Comparison of ENCODE assay signal across 1 cellular context in the genomic region with DNA sequence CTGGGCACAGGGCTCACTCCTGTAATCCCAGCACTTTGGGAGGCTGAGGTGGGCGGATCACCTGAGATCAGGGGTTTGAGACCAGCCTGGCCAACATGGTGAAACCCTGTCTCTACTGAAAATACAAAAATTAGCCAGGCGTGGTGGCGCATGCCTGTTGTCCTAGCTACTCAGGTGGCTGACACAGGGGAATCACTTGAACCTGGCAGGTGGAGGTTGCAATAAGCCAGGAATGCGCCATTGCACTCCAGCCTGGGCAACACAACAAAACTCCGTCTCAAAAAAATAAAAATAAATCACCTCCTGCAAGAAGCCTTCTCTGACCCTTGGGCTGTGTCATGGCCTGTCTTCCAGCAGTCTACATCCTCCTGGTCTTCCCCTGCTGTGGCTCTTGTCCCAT.
A peak's percentile ranks its signal among the peaks of the same experiment; 100 is the strongest.
TF ChIP-seq lines count a peak whose summit lies in the region.

No MANE protein-coding gene starts in this region.

TF ChIP-seq in HepG2, 621 proteins besides CTCF, POLR2A, EP300 and RAD21:
- TF ChIP-seq CEBPB (IDR thresholded peaks at IDR 0.05; ENCODE audit: borderline replicate concordance, low read depth, low read length): peak; percentile 35; the same call in 1 of the 2 replicates
- 0 out of 2 replicates have a peak, but pooled peaks have one; percentile 41 for TF ChIP-seq ZNF343 (CRISPR knock-in tag; IDR thresholded peaks at IDR 0.05)
- TF ChIP-seq, protein P1, sequence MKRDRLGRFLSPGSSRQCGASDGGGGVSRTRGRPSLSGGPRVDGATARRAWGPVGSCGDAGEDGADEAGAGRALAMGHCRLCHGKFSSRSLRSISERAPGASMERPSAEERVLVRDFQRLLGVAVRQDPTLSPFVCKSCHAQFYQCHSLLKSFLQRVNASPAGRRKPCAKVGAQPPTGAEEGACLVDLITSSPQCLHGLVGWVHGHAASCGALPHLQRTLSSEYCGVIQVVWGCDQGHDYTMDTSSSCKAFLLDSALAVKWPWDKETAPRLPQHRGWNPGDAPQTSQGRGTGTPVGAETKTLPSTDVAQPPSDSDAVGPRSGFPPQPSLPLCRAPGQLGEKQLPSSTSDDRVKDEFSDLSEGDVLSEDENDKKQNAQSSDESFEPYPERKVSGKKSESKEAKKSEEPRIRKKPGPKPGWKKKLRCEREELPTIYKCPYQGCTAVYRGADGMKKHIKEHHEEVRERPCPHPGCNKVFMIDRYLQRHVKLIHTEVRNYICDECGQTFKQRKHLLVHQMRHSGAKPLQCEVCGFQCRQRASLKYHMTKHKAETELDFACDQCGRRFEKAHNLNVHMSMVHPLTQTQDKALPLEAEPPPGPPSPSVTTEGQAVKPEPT (CRISPR knock-in tag; IDR thresholded peaks at IDR 0.05; ENCODE audit: low read depth): 0 out of 2 replicates have a peak, but pooled peaks have one; percentile 20
